ENCODE assay signal across 8 cellular contexts in the genomic region with DNA sequence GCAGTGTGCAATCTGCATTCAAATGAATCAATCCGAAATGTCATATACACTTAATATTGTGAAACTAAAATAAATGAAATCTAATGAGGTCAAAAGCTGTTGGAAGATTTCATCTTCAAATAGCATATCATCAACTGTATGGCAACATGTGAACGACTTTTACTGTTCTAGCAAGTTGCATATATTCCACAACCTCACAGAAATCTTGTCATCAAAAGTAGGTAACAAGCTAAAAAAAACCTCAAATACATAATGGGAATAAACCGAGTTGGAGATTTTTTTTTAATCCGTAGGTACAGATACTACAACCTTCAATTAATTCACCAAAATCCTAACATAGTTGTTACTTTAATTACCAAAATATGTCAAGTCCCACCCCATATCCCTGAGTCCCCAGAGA. TPM values are rescaled to one million over a fixed set of nuclear protein-coding genes. Genes with fewer than 3 reads are reported as not detected.
DNase-seq lines count a peak whose midpoint lies in the region; ATAC-seq and TF ChIP-seq lines count a peak whose summit lies in the region.

No MANE protein-coding gene starts in this region.

- H3K4me2 ChIP-seq in SK-N-SH, result peak overlapping the region; percentile 91

- H3K4me3 Mint-ChIP-seq in activated CD4-positive, alpha-beta memory T cell treated with anti-CD3 and anti-CD28 coated beads for 36 hours, result peak overlapping the region; percentile 93

- H3K36me3 Mint-ChIP-seq in activated CD4-positive, alpha-beta memory T cell treated with anti-CD3 and anti-CD28 coated beads for 36 hours, result peaks cover 1% of the 10 kb centered on the region

- no peaks in the 10 kb centered on the region for H3K9me2 ChIP-seq in SK-N-SH

- TF ChIP-seq EP300 in SK-N-SH (IDR thresholded peaks at IDR 0.05; ENCODE audit: borderline replicate concordance in 1 of 2, low read depth in 1 of 2, low read length in 1 of 2), result no peak

- H3K9me3 ChIP-seq in SK-N-SH, result no peaks in the 10 kb centered on the region
- no peaks in the 10 kb centered on the region for H3K9me3 ChIP-seq in iPS-20b (ENCODE audit: insufficient read depth, low read depth, low read length)

- TF ChIP-seq CTCF in SK-N-SH (IDR thresholded peaks at IDR 0.05), result no peak

- no peaks in the 10 kb centered on the region for H3K27me3 Mint-ChIP-seq in activated CD4-positive, alpha-beta memory T cell treated with anti-CD3 and anti-CD28 coated beads for 36 hours

- H2AFZ ChIP-seq in SK-N-SH (ENCODE audit: low read depth), result peak overlapping the region; percentile 78

- CTCF ChIA-PET in SK-N-SH (lab: Yijun Ruan, JAX), result interaction anchor here (0.8 to 5.2 kb wide), 7 partner anchors 9 to 252 kb away, joined by 3 to 46 read pairs (median 3); a partner anchor contains a TSS
- CTCF ChIA-PET in activated CD4-positive, alpha-beta memory T cell treated with anti-CD3 and anti-CD28 coated beads for 36 hours (lab: Charles Lee), result interaction anchor here (0.7 to 2.4 kb wide), 3 partner anchors 10 to 47 kb away, joined by 3 to 11 read pairs (median 5); a partner anchor contains a TSS

- H3K4me1 ChIP-seq in SK-N-SH (ENCODE audit: control insufficient read depth in 1 of 2, insufficient read depth in 2 of 2, low read depth in 1 of 2, low read length in 1 of 2), result peaks cover 3 to 19% of the 10 kb centered on the region in 2 experiments; a peak in 3 of 4 replicates
- H3K4me1 ChIP-seq in iPS-20b (ENCODE audit: insufficient read depth, low read length), result peaks cover 10% of the 10 kb centered on the region; the same call in 1 of the 2 replicates

- peaks cover 22% of the 10 kb centered on the region for H3F3A ChIP-seq in SK-N-SH (replicated peaks; ENCODE audit: insufficient read depth)

- 5% methylated on average over 4 of the region's 4 CpGs for WGBS in SK-N-SH (ENCODE audit: low lambda C conversion rate)

- H3K27ac ChIP-seq in SK-N-SH (ENCODE audit: low read depth in 2 of 2, low read length in 1 of 2), result peak overlapping the region; percentile 95 to 96
- H3K27ac ChIP-seq in iPS-20b (ENCODE audit: low read length), result no peak overlapping the region

- H3K9me3 Mint-ChIP-seq in activated CD4-positive, alpha-beta memory T cell treated with anti-CD3 and anti-CD28 coated beads for 36 hours, result no peaks in the 10 kb centered on the region

- peaks cover 45% of the 10 kb centered on the region for H3K4me1 Mint-ChIP-seq in activated CD4-positive, alpha-beta memory T cell treated with anti-CD3 and anti-CD28 coated beads for 36 hours (ENCODE audit: low read depth)

- TF ChIP-seq RAD21 in SK-N-SH (IDR thresholded peaks at IDR 0.05; ENCODE audit: low read length), result no peak

- intact Hi-C loops in activated CD4-positive, alpha-beta memory T cell treated with anti-CD3 and anti-CD28 coated beads for 36 hours (cut with micrococcal nuclease), result loop anchor here (2.0 to 5.0 kb wide), 6 partner anchors 53 to 700 kb away; a partner anchor contains a TSS

- peaks cover 56% of the 10 kb centered on the region for H3K79me2 ChIP-seq in SK-N-SH (ENCODE audit: insufficient read depth)

- H3K9ac ChIP-seq in SK-N-SH, result peak overlapping the region; percentile 97
- peak overlapping the region; percentile 77 for H3K9ac ChIP-seq in iPS-20b (ENCODE audit: low read depth, low read length)

- H3K27me3 ChIP-seq in SK-N-SH (ENCODE audit: insufficient read depth), result no peaks in the 10 kb centered on the region
- H3K27me3 ChIP-seq in iPS-20b (ENCODE audit: insufficient read depth, low read length), result no peaks in the 10 kb centered on the region

- ATAC-seq in SK-N-SH treated with all-trans-retinoic acid at 6 μM for 48 hours, result no peak
- ATAC-seq in HG02571 (IDR thresholded peaks at IDR 0.05; ENCODE audit: unreplicated experiment), result no peak

- peaks cover 47% of the 10 kb centered on the region for H4K20me1 ChIP-seq in SK-N-SH (ENCODE audit: insufficient read depth)

- H3K4me3 ChIP-seq in SK-N-SH (ENCODE audit: low read depth in 2 of 2, low read length in 1 of 2) (peak overlapping the region; percentile 93 to 99), iPS-20b (ENCODE audit: low read length) (peak overlapping the region; percentile 95)

- peak overlapping the region; percentile 92 for H3K27ac Mint-ChIP-seq in activated CD4-positive, alpha-beta memory T cell treated with anti-CD3 and anti-CD28 coated beads for 36 hours

- DNase-seq in SK-N-SH, result no peak
- no peak for DNase-seq in activated CD4-positive, alpha-beta memory T cell treated with anti-CD3 and anti-CD28 coated beads for 36 hours
- peak; percentile 47 for DNase-seq in superior temporal gyrus (ENCODE audit: extremely low spot score)
- DNase-seq in GM19238 (ENCODE audit: insufficient read length, low spot score), result no peak
- no peak for DNase-seq in DMS79 treated with DMSO at 0.1 percent for 48 hours (lab: John Stamatoyannopoulos, UW)

- POLR2A ChIA-PET in SK-N-SH (lab: Yijun Ruan, JAX), result interaction anchor here (0.8 to 1.0 kb wide), 2 partner anchors 107 to 384 kb away, joined by 3 read pairs; no protein-coding TSS in a partner anchor
- POLR2A ChIA-PET in activated CD4-positive, alpha-beta memory T cell treated with anti-CD3 and anti-CD28 coated beads for 36 hours (lab: Charles Lee), result interaction anchor here (1.2 to 2.1 kb wide), 6 partner anchors 9 to 436 kb away, joined by 3 to 13 read pairs (median 6); a partner anchor contains a TSS

- peaks cover 0 to 7% of the 10 kb centered on the region in 2 experiments for H3K36me3 ChIP-seq in SK-N-SH (replicated peaks in 1 of 2; ENCODE audit: control insufficient read depth in 1 of 2, insufficient read depth in 2 of 2, low read length in 1 of 2)
- H3K36me3 ChIP-seq in iPS-20b (ENCODE audit: insufficient read depth, low read depth, low read length), result no peaks in the 10 kb centered on the region

TF ChIP-seq in SK-N-SH, 30 proteins besides CTCF, POLR2A, EP300 and RAD21:
- no peak for TF ChIP-seq SIN3A (IDR thresholded peaks at IDR 0.05; ENCODE audit: borderline replicate concordance, low read depth, low read length)
- no peak for TF ChIP-seq RCOR1 (IDR thresholded peaks at IDR 0.05; ENCODE audit: low read length)
- TF ChIP-seq CHD2 (IDR thresholded peaks at IDR 0.05; ENCODE audit: low read length, partially characterized antibody), result no peak
- no peak for TF ChIP-seq YY1 (IDR thresholded peaks at IDR 0.05; ENCODE audit: low read depth)
- TF ChIP-seq, protein P1, sequence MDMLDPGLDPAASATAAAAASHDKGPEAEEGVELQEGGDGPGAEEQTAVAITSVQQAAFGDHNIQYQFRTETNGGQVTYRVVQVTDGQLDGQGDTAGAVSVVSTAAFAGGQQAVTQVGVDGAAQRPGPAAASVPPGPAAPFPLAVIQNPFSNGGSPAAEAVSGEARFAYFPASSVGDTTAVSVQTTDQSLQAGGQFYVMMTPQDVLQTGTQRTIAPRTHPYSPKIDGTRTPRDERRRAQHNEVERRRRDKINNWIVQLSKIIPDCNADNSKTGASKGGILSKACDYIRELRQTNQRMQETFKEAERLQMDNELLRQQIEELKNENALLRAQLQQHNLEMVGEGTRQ (IDR thresholded peaks at IDR 0.05; ENCODE audit: borderline replicate concordance, low read depth, low read length), result no peak
- no peak for TF ChIP-seq TAF1 (IDR thresholded peaks at IDR 0.05; ENCODE audit: borderline replicate concordance, low read depth, low read length)
- no peak for TF ChIP-seq FOXJ3 (CRISPR knock-in tag; IDR thresholded peaks at IDR 0.05)
- TF ChIP-seq NFIC (IDR thresholded peaks at IDR 0.05; ENCODE audit: borderline replicate concordance), result no peak
- TF ChIP-seq FOXM1 (IDR thresholded peaks at IDR 0.05; ENCODE audit: low read depth), result no peak

TF ChIP-seq in SK-N-SH treated with all-trans-retinoic acid at 6 μM for 48 hours, 23 proteins besides CTCF, POLR2A, EP300 and RAD21 (continues in another document):
- TF ChIP-seq ZFP3 (CRISPR knock-in tag; IDR thresholded peaks at IDR 0.05), result no peak
- TF ChIP-seq, protein P2, sequence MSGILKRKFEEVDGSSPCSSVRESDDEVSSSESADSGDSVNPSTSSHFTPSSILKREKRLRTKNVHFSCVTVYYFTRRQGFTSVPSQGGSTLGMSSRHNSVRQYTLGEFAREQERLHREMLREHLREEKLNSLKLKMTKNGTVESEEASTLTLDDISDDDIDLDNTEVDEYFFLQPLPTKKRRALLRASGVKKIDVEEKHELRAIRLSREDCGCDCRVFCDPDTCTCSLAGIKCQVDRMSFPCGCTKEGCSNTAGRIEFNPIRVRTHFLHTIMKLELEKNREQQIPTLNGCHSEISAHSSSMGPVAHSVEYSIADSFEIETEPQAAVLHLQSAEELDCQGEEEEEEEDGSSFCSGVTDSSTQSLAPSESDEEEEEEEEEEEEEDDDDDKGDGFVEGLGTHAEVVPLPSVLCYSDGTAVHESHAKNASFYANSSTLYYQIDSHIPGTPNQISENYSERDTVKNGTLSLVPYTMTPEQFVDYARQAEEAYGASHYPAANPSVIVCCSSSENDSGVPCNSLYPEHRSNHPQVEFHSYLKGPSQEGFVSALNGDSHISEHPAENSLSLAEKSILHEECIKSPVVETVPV (CRISPR knock-in tag; IDR thresholded peaks at IDR 0.05), result no peak
- TF ChIP-seq TCF4 (CRISPR knock-in tag; IDR thresholded peaks at IDR 0.05; ENCODE audit: borderline replicate concordance), result no peak
- TF ChIP-seq ARNTL (CRISPR knock-in tag; IDR thresholded peaks at IDR 0.05; ENCODE audit: borderline replicate concordance, low read depth), result no peak

RNA-seq across cellular contexts. Expression of a gene that starts 1.1 kb away (rescaled TPM):
- 6.1 and 7.5 TPM in 2 replicates for polyA plus RNA-seq in SK-N-SH (2012; rRNA removed)
- polyA plus RNA-seq in SK-N-SH (2012; cell fraction: cytosol; rRNA removed), result 8.5 and 8.7 TPM in 2 replicates
- polyA plus RNA-seq in SK-N-SH (2012; cell fraction: nucleus; rRNA removed), result 11.6 and 33.9 TPM in 2 replicates
- 10 to 100 TPM; 87.2 to 92.3 TPM for total RNA-seq in activated CD4-positive, alpha-beta memory T cell treated with anti-CD3 and anti-CD28 coated beads for 36 hours

RNA-seq across cellular contexts. Expression of a gene that starts 47.6 kb away (rescaled TPM):
- polyA plus RNA-seq in SK-N-SH (2012; rRNA removed), result 14.4 and 22.9 TPM in 2 replicates
- polyA plus RNA-seq in SK-N-SH (2012; cell fraction: cytosol; rRNA removed), result 26.0 and 26.7 TPM in 2 replicates
- polyA plus RNA-seq in SK-N-SH (2012; cell fraction: nucleus; rRNA removed), result 7.3 and 13.8 TPM in 2 replicates
- 10 to 100 TPM; 24.8 to 26.3 TPM for total RNA-seq in activated CD4-positive, alpha-beta memory T cell treated with anti-CD3 and anti-CD28 coated beads for 36 hours
